In the genomic region with DNA sequence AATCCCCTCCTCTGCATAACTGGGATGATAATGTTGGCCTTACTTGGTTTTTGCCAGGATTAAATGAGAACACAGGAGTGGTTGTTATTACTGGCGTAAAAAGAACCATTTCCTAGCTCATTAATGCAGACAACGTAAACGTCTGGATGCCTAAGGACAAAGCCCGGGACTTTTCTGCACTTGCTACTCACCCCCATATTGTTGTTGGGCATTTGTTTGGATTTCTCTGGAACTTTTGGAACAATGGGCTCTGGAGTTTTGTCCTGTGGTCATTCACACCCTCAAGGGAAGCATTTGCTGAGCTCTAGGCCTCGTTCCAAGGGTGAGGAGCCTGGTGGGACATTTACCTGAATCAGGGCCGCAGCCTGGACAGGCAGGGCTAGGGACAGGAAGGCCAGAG, we compare ENCODE assay signal across 23 cellular contexts.
DNase-seq lines count a peak whose midpoint lies in the region; ATAC-seq and TF ChIP-seq lines count a peak whose summit lies in the region.
"Had no signal": no experiment of that assay in that cellular context is flagged by ENCODE, and none has a peak within 500 bp of the region (broad histone marks: within the 10 kb centered on the region; RNA-seq: fewer than 3 reads in every experiment).

No MANE protein-coding gene starts in this region.

- no peaks in the 10 kb centered on the region for H3K9me3 Mint-ChIP-seq in immature natural killer cell
- H3K9me3 Mint-ChIP-seq in stimulated activated naive CD8-positive, alpha-beta T cell treated with anti-CD3 and anti-CD28 coated beads, Interleukin-15, amount 100 ng/mL, for 72 hours = no peaks in the 10 kb centered on the region
- H3K9me3 Mint-ChIP-seq: activated B cell treated with CpG ODN at 0.5 μM for 24 hours had no signal

- H3K9me3 ChIP-seq in neuronal stem cell (replicated peaks in 1 of 2; ENCODE audit: control insufficient read depth in 2 of 2, insufficient read depth in 1 of 2, low read depth in 1 of 2, low read length in 2 of 2) (no peaks in the 10 kb centered on the region), upper lobe of left lung (no peaks in the 10 kb centered on the region)
- H3K9me3 ChIP-seq: A549, ovary had no signal

- peaks cover 18 to 28% of the 10 kb centered on the region in 2 donors for H3K4me1 ChIP-seq in neuronal stem cell (ENCODE audit: control insufficient read depth in 2 of 2, insufficient read depth in 1 of 2, low read depth in 1 of 2, low read length in 2 of 2)
- peaks cover 55 to 89% (median 65%) of the 10 kb centered on the region in 4 donors for H3K4me1 ChIP-seq in upper lobe of left lung

- H3K4me2 ChIP-seq in neuronal stem cell (ENCODE audit: insufficient read depth, low read length, poor library complexity, severe bottlenecking) = no peak overlapping the region
- H3K4me2 ChIP-seq: A549 had no signal

- TF ChIP-seq POLR2A in upper lobe of left lung (IDR thresholded peaks at IDR 0.05) = no peak

- no peak for ATAC-seq in Right ventricle myocardium superior (ENCODE audit: poor library complexity)
- no peak for ATAC-seq in upper lobe of left lung (ENCODE audit: low FRiP score in 2 of 2)
- no peak for ATAC-seq in stimulated activated naive CD8-positive, alpha-beta T cell treated with anti-CD3 and anti-CD28 coated beads, Interleukin-15, amount 100 ng/mL, for 72 hours
- ATAC-seq: A549, SK-N-SH treated with all-trans-retinoic acid at 6 μM for 48 hours had no signal

- peak overlapping the region; percentile 67 for H2AK5ac ChIP-seq in neuronal stem cell (ENCODE audit: low read depth, low read length)

- H3K4me3 Mint-ChIP-seq in immature natural killer cell = no peak overlapping the region
- H3K4me3 Mint-ChIP-seq in stimulated activated naive CD8-positive, alpha-beta T cell treated with anti-CD3 and anti-CD28 coated beads, Interleukin-15, amount 100 ng/mL, for 72 hours = no peak overlapping the region
- H3K4me3 Mint-ChIP-seq: activated B cell treated with CpG ODN at 0.5 μM for 24 hours had no signal

- peak overlapping the region; percentile 73 for H2BK12ac ChIP-seq in neuronal stem cell (ENCODE audit: low read length)

- H4K8ac ChIP-seq in neuronal stem cell (ENCODE audit: low read depth, low read length) = no peak overlapping the region

- peaks cover 21 to 22% of the 10 kb centered on the region in 2 donors for H3K4me1 Mint-ChIP-seq in immature natural killer cell
- H3K4me1 Mint-ChIP-seq in stimulated activated naive CD8-positive, alpha-beta T cell treated with anti-CD3 and anti-CD28 coated beads, Interleukin-15, amount 100 ng/mL, for 72 hours = peaks cover 39% of the 10 kb centered on the region

- H3K36me3 ChIP-seq in neuronal stem cell (replicated peaks in 1 of 2; ENCODE audit: control insufficient read depth in 2 of 2, insufficient read depth in 2 of 2, low read length in 2 of 2) = no peaks in the 10 kb centered on the region
- no peaks in the 10 kb centered on the region for H3K36me3 ChIP-seq in upper lobe of left lung
- H3K36me3 ChIP-seq: ovary had no signal

- DNase-seq in Right ventricle myocardium superior (peak; percentile 43), cardiac septum (ENCODE audit: low spot score) (no peak), glomerular endothelial cell (ENCODE audit: extremely low read depth, low read depth, low spot score) (peak; percentile 60), neuronal stem cell (ENCODE audit: low spot score) (no peak), upper lobe of left lung (no peak), immature natural killer cell (no peak), NCI-H345 treated with DMSO at 0.1 percent for 48 hours (lab: John Stamatoyannopoulos, UW; ENCODE audit: unreplicated experiment) (no peak)
- DNase-seq in stimulated activated naive CD8-positive, alpha-beta T cell treated with anti-CD3 and anti-CD28 coated beads, Interleukin-15, amount 100 ng/mL, for 72 hours = no peak
- DNase-seq: activated B cell treated with CpG ODN at 0.5 μM for 24 hours; activated CD4-positive, alpha-beta T cell treated with anti-CD3 and anti-CD28 coated beads, Interleukin-2, amount 50 U/mL, for 48 hours; activated naive CD4-positive, alpha-beta T cell; activated T-cell treated with anti-CD3 and anti-CD28 coated beads for 4 hours; amygdala; Calu3; effector CD8-positive, alpha-beta T cell; HCEC 1CT; head of caudate nucleus; NCI-H1417 treated with DMSO at 0.1 percent for 48 hours; NCI-H524; stimulated activated naive CD4-positive, alpha-beta T cell treated with Interleukin-2 at 50 U/mL for 16 hours had no signal

- H3K27me3 Mint-ChIP-seq in immature natural killer cell (ENCODE audit: low read depth in 3 of 3) = peaks cover 0 to 2% (median 0%) of the 10 kb centered on the region in 3 donors
- no peaks in the 10 kb centered on the region for H3K27me3 Mint-ChIP-seq in stimulated activated naive CD8-positive, alpha-beta T cell treated with anti-CD3 and anti-CD28 coated beads, Interleukin-15, amount 100 ng/mL, for 72 hours
- H3K27me3 Mint-ChIP-seq: activated B cell treated with CpG ODN at 0.5 μM for 24 hours had no signal

- H2BK120ac ChIP-seq in neuronal stem cell (ENCODE audit: low read depth, low read length) = no peak overlapping the region

- H3K23ac ChIP-seq in neuronal stem cell (ENCODE audit: low read depth, low read length, poor library complexity) = no peak overlapping the region

- peak overlapping the region; percentile 88 for H3K18ac ChIP-seq in neuronal stem cell (ENCODE audit: low read length)

- no peak overlapping the region for H3K4me3 ChIP-seq in neuronal stem cell (ENCODE audit: low read length in 2 of 2)
- H3K4me3 ChIP-seq in upper lobe of left lung = no peak overlapping the region
- H3K4me3 ChIP-seq: A549, ovary had no signal

- no peak overlapping the region for H3K9ac ChIP-seq in neuronal stem cell (ENCODE audit: low read depth, low read length, poor library complexity)

- H3K36me3 Mint-ChIP-seq in immature natural killer cell = peaks cover 0 to 3% (median 2%) of the 10 kb centered on the region in 3 donors

- no peak for TF ChIP-seq EP300 in upper lobe of left lung (IDR thresholded peaks at IDR 0.05)

- intact Hi-C loops in Right ventricle myocardium superior (cut with DNase I) = no loop called here
- intact Hi-C loops in cardiac septum (cut with DNase I) = no loop called here

- H3K4ac ChIP-seq in neuronal stem cell (ENCODE audit: low read length) = no peak overlapping the region

- peak overlapping the region in 1 of 6 donors; percentile 90 for H3K27ac Mint-ChIP-seq in immature natural killer cell
- no peak overlapping the region for H3K27ac Mint-ChIP-seq in stimulated activated naive CD8-positive, alpha-beta T cell treated with anti-CD3 and anti-CD28 coated beads, Interleukin-15, amount 100 ng/mL, for 72 hours
- H3K27ac Mint-ChIP-seq: activated B cell treated with CpG ODN at 0.5 μM for 24 hours had no signal

- H3K27me3 ChIP-seq in neuronal stem cell (ENCODE audit: control insufficient read depth in 3 of 3, insufficient read depth in 3 of 3, low read depth in 1 of 3, low read length in 3 of 3) = no peaks in the 10 kb centered on the region
- no peaks in the 10 kb centered on the region for H3K27me3 ChIP-seq in upper lobe of left lung
- H3K27me3 ChIP-seq: ovary had no signal

- no peak overlapping the region for H3K27ac ChIP-seq in neuronal stem cell (replicated peaks; ENCODE audit: low read length)
- H3K27ac ChIP-seq in upper lobe of left lung = peak overlapping the region; percentile 29 to 82 (median 72)

- no peak for TF ChIP-seq CTCF in upper lobe of left lung (IDR thresholded peaks at IDR 0.05)

- H3K79me1 ChIP-seq in neuronal stem cell (ENCODE audit: low read depth, low read length) = no peaks in the 10 kb centered on the region

- H2AFZ ChIP-seq in neuronal stem cell (ENCODE audit: low read length) = no peak overlapping the region

- H2BK5ac ChIP-seq in neuronal stem cell (ENCODE audit: low read length) = no peak overlapping the region

- no peak overlapping the region for H4K91ac ChIP-seq in neuronal stem cell (ENCODE audit: low read depth, low read length, poor library complexity)

- no CpG with 5 or more reads among the region's 6 CpGs for WGBS in neuronal stem cell (ENCODE audit: extremely low coverage in 2 of 2, insufficient read length in 2 of 2, insufficient replicate concordance in 1 of 2), 2 donors
- WGBS in upper lobe of left lung, 2 donors = 83 to 86% methylated on average over 6 of the region's 6 CpGs

- H3K14ac ChIP-seq in neuronal stem cell (ENCODE audit: low read length) = no peak overlapping the region

- peak overlapping the region; percentile 22 for H2BK15ac ChIP-seq in neuronal stem cell (ENCODE audit: low read length)

Comparison
In these comparisons a context has a peak if more than half of its experiments do, and no peak if none do; other contexts are left out.
1. DNase-seq: peak in Right ventricle myocardium superior (single experiment) and glomerular endothelial cell (single experiment); none in cardiac septum (single experiment), neuronal stem cell (single experiment), upper lobe of left lung (0 of 2), immature natural killer cell (0 of 3), NCI-H345 treated with DMSO at 0.1 percent for 48 hours (single experiment) and stimulated activated naive CD8-positive, alpha-beta T cell treated with anti-CD3 and anti-CD28 coated beads, Interleukin-15, amount 100 ng/mL, for 72 hours (0 of 2).